In genomic region chr5:74028976-74029375, GRCh38 we compare ENCODE assay signal across 34 cellular contexts.
"Had no signal": no experiment of that assay in that cellular context is flagged by ENCODE, and none has a peak within 500 bp of the region (broad histone marks: within the 10 kb centered on the region; RNA-seq: fewer than 3 reads in every experiment).

No MANE protein-coding gene starts in this region.

- H3K4me3 ChIP-seq: ascending aorta, gastrocnemius medialis, pancreas, prostate gland, skin epidermis, thyroid gland, upper lobe of left lung had no signal

- DNase-seq: activated CD4-positive, alpha-beta memory T cell treated with anti-CD3 and anti-CD28 coated beads for 36 hours; activated CD4-positive, alpha-beta T cell treated with anti-CD3 and anti-CD28 coated beads, Interleukin-2, amount 10 ng/mL, durations not matched to agents 24 days and 14 days; activated CD4-positive, CD25-positive, alpha-beta regulatory T cell treated with anti-CD3 and anti-CD28 coated beads, Interleukin-2, amount 50 U/mL, for 72 hours; activated CD8-positive, alpha-beta memory T cell treated with anti-CD3 and anti-CD28 coated beads, Interleukin-2, amount 50 U/mL, for 4 hours; activated effector memory CD4-positive, alpha-beta T cell treated with anti-CD3 and anti-CD28 coated beads, Interleukin-2, amount 50 U/mL, for 16 hours; activated naive CD4-positive, alpha-beta T cell treated with anti-CD3 and anti-CD28 coated beads for 36 hours; activated naive CD8-positive, alpha-beta T cell treated with anti-CD3 and anti-CD28 coated beads for 36 hours; activated T-cell treated with anti-CD3 and anti-CD28 coated beads, Interleukin-2, amount 50 U/mL, for 1 hour; brain microvascular endothelial cell; central memory CD4-positive, alpha-beta T cell; effector CD4-positive, alpha-beta T cell; gastrocnemius medialis; glutamatergic neuron; left ventricle myocardium superior; midbrain; naive thymus-derived CD4-positive, alpha-beta T cell; nucleus accumbens; pancreas; retina; stimulated activated CD4-positive, alpha-beta T cell treated with anti-CD3 and anti-CD28 coated beads, Interleukin-4, amount 100 ng/mL, for 24 hours; substantia nigra; T-helper 9 cell; thyroid gland; upper lobe of left lung had no signal

- H3K9me3 ChIP-seq: ascending aorta, gastrocnemius medialis, pancreas, prostate gland, thyroid gland, upper lobe of left lung had no signal

- H3K9me3 Mint-ChIP-seq: activated CD4-positive, alpha-beta memory T cell treated with anti-CD3 and anti-CD28 coated beads for 36 hours; activated CD4-positive, alpha-beta T cell treated with anti-CD3 and anti-CD28 coated beads, Interleukin-2, amount 10 ng/mL, durations not matched to agents 24 days and 14 days; activated naive CD4-positive, alpha-beta T cell treated with anti-CD3 and anti-CD28 coated beads for 36 hours; activated naive CD8-positive, alpha-beta T cell treated with anti-CD3 and anti-CD28 coated beads for 36 hours; activated T-helper 1 cell treated with anti-CD3 and anti-CD28 coated beads, Interleukin-12 subunit alpha, Interleukin-12 subunit beta, Interleukin-2, Interleukin-4 antibody, amounts not matched to agents 30 ng/mL and 10 ng/mL and 1 ng/mL, durations not matched to agents 14 hours and 24 hours and 36 hours; dendritic cell treated with granulocyte-macrophage colony-stimulating factor and Interleukin-4, amounts not matched to agents 40 ng/mL and 50 ng/mL, for 4 days; neural crest cell; stimulated activated effector memory CD8-positive, alpha-beta T cell treated with anti-CD3 and anti-CD28 coated beads, Interleukin-12 subunit alpha, Interleukin-12 subunit beta, amount 100 ng/mL, for 72 hours; stimulated activated naive CD8-positive, alpha-beta T cell treated with anti-CD3 and anti-CD28 coated beads, Interleukin-15, Interleukin-2, amounts not matched to agents 100 ng/mL and 50 ng/mL, for 24 hours; T-helper 1 cell treated with Interleukin-12 subunit alpha and Interleukin-12 subunit beta and Interleukin-4 antibody, amounts not matched to agents 30 μg/mL and 1 μg/mL, for 36 hours had no signal

- H3K27me3 Mint-ChIP-seq: dendritic cell treated with granulocyte-macrophage colony-stimulating factor and Interleukin-4, amounts not matched to agents 40 ng/mL and 50 ng/mL, for 4 days had no signal

- H3K36me3 ChIP-seq: ascending aorta, brain microvascular endothelial cell, gastrocnemius medialis, pancreas, prostate gland, thyroid gland, upper lobe of left lung had no signal

- H3K27me3 ChIP-seq: ascending aorta, brain microvascular endothelial cell, gastrocnemius medialis, pancreas, thyroid gland, upper lobe of left lung had no signal

- ATAC-seq: gastrocnemius medialis; left ventricle myocardium superior; naive thymus-derived CD4-positive, alpha-beta T cell; pancreas; sciatic nerve; stimulated activated effector memory CD8-positive, alpha-beta T cell treated with anti-CD3 and anti-CD28 coated beads, Interleukin-12 subunit alpha, Interleukin-12 subunit beta, amount 100 ng/mL, for 72 hours had no signal

- H3K27ac ChIP-seq: ascending aorta, brain microvascular endothelial cell, gastrocnemius medialis, pancreas, prostate gland, skin epidermis, thyroid gland, upper lobe of left lung had no signal

- H3K4me1 ChIP-seq: ascending aorta, gastrocnemius medialis, pancreas, prostate gland, thyroid gland, upper lobe of left lung had no signal

- H3K36me3 Mint-ChIP-seq: activated CD4-positive, alpha-beta memory T cell treated with anti-CD3 and anti-CD28 coated beads for 36 hours; activated naive CD8-positive, alpha-beta T cell treated with anti-CD3 and anti-CD28 coated beads for 36 hours; naive thymus-derived CD4-positive, alpha-beta T cell; stimulated activated effector memory CD8-positive, alpha-beta T cell treated with anti-CD3 and anti-CD28 coated beads, Interleukin-12 subunit alpha, Interleukin-12 subunit beta, amount 100 ng/mL, for 72 hours had no signal

- H3K4me3 Mint-ChIP-seq: activated CD4-positive, alpha-beta memory T cell treated with anti-CD3 and anti-CD28 coated beads for 36 hours; activated CD4-positive, alpha-beta T cell treated with anti-CD3 and anti-CD28 coated beads, Interleukin-2, amount 10 ng/mL, durations not matched to agents 24 days and 14 days; activated naive CD4-positive, alpha-beta T cell treated with anti-CD3 and anti-CD28 coated beads for 36 hours; activated naive CD8-positive, alpha-beta T cell treated with anti-CD3 and anti-CD28 coated beads for 36 hours; activated T-helper 1 cell treated with anti-CD3 and anti-CD28 coated beads, Interleukin-12 subunit alpha, Interleukin-12 subunit beta, Interleukin-2, Interleukin-4 antibody, amounts not matched to agents 30 ng/mL and 10 ng/mL and 1 ng/mL, durations not matched to agents 14 hours and 24 hours and 36 hours; dendritic cell treated with granulocyte-macrophage colony-stimulating factor and Interleukin-4, amounts not matched to agents 40 ng/mL and 50 ng/mL, for 4 days; naive thymus-derived CD4-positive, alpha-beta T cell; neural crest cell; stimulated activated effector memory CD8-positive, alpha-beta T cell treated with anti-CD3 and anti-CD28 coated beads, Interleukin-12 subunit alpha, Interleukin-12 subunit beta, amount 100 ng/mL, for 72 hours; stimulated activated naive CD8-positive, alpha-beta T cell treated with anti-CD3 and anti-CD28 coated beads, Interleukin-15, Interleukin-2, amounts not matched to agents 100 ng/mL and 50 ng/mL, for 24 hours; T-helper 1 cell treated with Interleukin-12 subunit alpha and Interleukin-12 subunit beta and Interleukin-4 antibody, amounts not matched to agents 30 μg/mL and 1 μg/mL, for 36 hours had no signal

- H3K27ac Mint-ChIP-seq: activated CD4-positive, alpha-beta memory T cell treated with anti-CD3 and anti-CD28 coated beads for 36 hours; activated CD4-positive, alpha-beta T cell treated with anti-CD3 and anti-CD28 coated beads, Interleukin-2, amount 10 ng/mL, durations not matched to agents 24 days and 14 days; activated naive CD4-positive, alpha-beta T cell treated with anti-CD3 and anti-CD28 coated beads for 36 hours; activated naive CD8-positive, alpha-beta T cell treated with anti-CD3 and anti-CD28 coated beads for 36 hours; activated T-helper 1 cell treated with anti-CD3 and anti-CD28 coated beads, Interleukin-12 subunit alpha, Interleukin-12 subunit beta, Interleukin-2, Interleukin-4 antibody, amounts not matched to agents 30 ng/mL and 10 ng/mL and 1 ng/mL, durations not matched to agents 14 hours and 24 hours and 36 hours; dendritic cell treated with granulocyte-macrophage colony-stimulating factor and Interleukin-4, amounts not matched to agents 40 ng/mL and 50 ng/mL, for 4 days; naive thymus-derived CD4-positive, alpha-beta T cell; stimulated activated effector memory CD8-positive, alpha-beta T cell treated with anti-CD3 and anti-CD28 coated beads, Interleukin-12 subunit alpha, Interleukin-12 subunit beta, amount 100 ng/mL, for 72 hours; stimulated activated naive CD8-positive, alpha-beta T cell treated with anti-CD3 and anti-CD28 coated beads, Interleukin-15, Interleukin-2, amounts not matched to agents 100 ng/mL and 50 ng/mL, for 24 hours; T-helper 1 cell treated with Interleukin-12 subunit alpha and Interleukin-12 subunit beta and Interleukin-4 antibody, amounts not matched to agents 30 μg/mL and 1 μg/mL, for 36 hours had no signal

- H3K4me1 Mint-ChIP-seq: activated CD4-positive, alpha-beta T cell treated with anti-CD3 and anti-CD28 coated beads, Interleukin-2, amount 10 ng/mL, durations not matched to agents 24 days and 14 days; activated naive CD8-positive, alpha-beta T cell treated with anti-CD3 and anti-CD28 coated beads for 36 hours; stimulated activated effector memory CD8-positive, alpha-beta T cell treated with anti-CD3 and anti-CD28 coated beads, Interleukin-12 subunit alpha, Interleukin-12 subunit beta, amount 100 ng/mL, for 72 hours had no signal
